ENCODE assay signal across 11 cellular contexts in genomic region chrX:142978130-142978684, GRCh38.
DNase-seq lines count a peak whose midpoint lies in the region; ATAC-seq, FAIRE-seq and TF ChIP-seq lines count a peak whose summit lies in the region.
"Had no signal": no experiment of that assay in that cellular context is flagged by ENCODE, and none has a peak within 500 bp of the region (broad histone marks: within the 10 kb centered on the region; RNA-seq: fewer than 3 reads in every experiment).

No MANE protein-coding gene starts in this region.

- FAIRE-seq in urothelium cell line (lab: Jason Lieb, UNC): no peak

- no peak overlapping the region for H3K4me3 ChIP-seq in BLaER1 treated with 17β-estradiol and CSF1 and Interleukin-3, amounts not matched to agents 10 nM and 100 nM
- no peak overlapping the region for H3K4me3 ChIP-seq in tibial artery
- H3K4me3 ChIP-seq: adrenal gland had no signal

- peak overlapping the region in 2 of 11 experiments; percentile 26 to 37; a peak in 2 of 22 replicates for H3K9ac ChIP-seq in BLaER1 treated with 17β-estradiol and CSF1 and Interleukin-3, amounts not matched to agents 10 nM and 100 nM

- H3K4me1 ChIP-seq in BLaER1 treated with 17β-estradiol and CSF1 and Interleukin-3, amounts not matched to agents 10 nM and 100 nM: peaks cover 12 to 21% (median 16%) of the 10 kb centered on the region in 10 experiments
- H3K4me1 ChIP-seq in tibial artery: no peaks in the 10 kb centered on the region
- H3K4me1 ChIP-seq: adrenal gland had no signal

- DNase-seq in urothelium cell line (ENCODE audit: low spot score): no peak
- DNase-seq in hepatic stellate cell (ENCODE audit: low spot score): no peak
- no peak for DNase-seq in NCI-H2029 (lab: John Stamatoyannopoulos, UW)
- DNase-seq in tibial artery: no peak
- DNase-seq: adrenal gland, NCI-H1105, NCI-H446 treated with DMSO at 0.1 percent for 48 hours had no signal

- peaks cover 36 to 79% (median 74%) of the 10 kb centered on the region in 11 experiments for H3K27me3 ChIP-seq in BLaER1 treated with 17β-estradiol and CSF1 and Interleukin-3, amounts not matched to agents 10 nM and 100 nM
- no peaks in the 10 kb centered on the region for H3K27me3 ChIP-seq in tibial artery
- H3K27me3 ChIP-seq: adrenal gland had no signal

- 0 out of 22 replicates have a peak, but pooled peaks cover 0 to 3% (median 0%) of the 10 kb centered on the region in 11 experiments for H4K20me1 ChIP-seq in BLaER1 treated with 17β-estradiol and CSF1 and Interleukin-3, amounts not matched to agents 10 nM and 100 nM

- ATAC-seq in GM18907 (IDR thresholded peaks at IDR 0.05; ENCODE audit: unreplicated experiment) (peak; percentile 45), GM21825 (IDR thresholded peaks at IDR 0.05; ENCODE audit: unreplicated experiment) (peak; percentile 51), HG03571 (IDR thresholded peaks at IDR 0.05; ENCODE audit: unreplicated experiment) (peak; percentile 47)

- no peaks in the 10 kb centered on the region for H3K36me3 ChIP-seq in BLaER1 treated with 17β-estradiol and CSF1 and Interleukin-3, amounts not matched to agents 10 nM and 100 nM
- H3K36me3 ChIP-seq in tibial artery: no peaks in the 10 kb centered on the region
- H3K36me3 ChIP-seq: adrenal gland had no signal

- H3K4me2 ChIP-seq in BLaER1 treated with 17β-estradiol and CSF1 and Interleukin-3, amounts not matched to agents 10 nM and 100 nM: peak overlapping the region; percentile 49 to 71 (median 59); a peak in 21 of 22 replicates

- H3K27ac ChIP-seq in BLaER1 treated with 17β-estradiol and CSF1 and Interleukin-3, amounts not matched to agents 10 nM and 100 nM: peak overlapping the region in 9 of 11 experiments; percentile 23 to 76 (median 43); a peak in 12 of 22 replicates
- no peak overlapping the region for H3K27ac ChIP-seq in tibial artery
- H3K27ac ChIP-seq: adrenal gland had no signal

- TF ChIP-seq CTCF in tibial artery (IDR thresholded peaks at IDR 0.05): no peak

- H3K9me3 ChIP-seq in BLaER1 treated with 17β-estradiol and CSF1 and Interleukin-3, amounts not matched to agents 10 nM and 100 nM (replicated peaks in 1 of 11): peaks cover 0 to 21% (median 8%) of the 10 kb centered on the region in 11 experiments; a peak in 6 of 22 replicates
- H3K9me3 ChIP-seq in tibial artery: no peaks in the 10 kb centered on the region
- H3K9me3 ChIP-seq: adrenal gland had no signal

- intact Hi-C loops in tibial artery (cut with DNase I; ENCODE audit: low total_unique reads): no loop called here

Comparison
In these comparisons a context has a peak if more than half of its experiments do, and no peak if none do; other contexts are left out.
1. H3K27ac ChIP-seq: peak in BLaER1 treated with 17β-estradiol and CSF1 and Interleukin-3, amounts not matched to agents 10 nM and 100 nM (9 of 11); none in tibial artery (0 of 2).
2. Peak in every context shown above with its lines, with median percentiles within 50 percentile points of each other: ATAC-seq.